ENCODE assay signal across 18 cellular contexts in genomic region chr11:47390084-47390760, GRCh38. TPM values are rescaled to one million over a fixed set of nuclear protein-coding genes. Genes with fewer than 3 reads are reported as not detected.
A peak's percentile ranks its signal among the peaks of the same experiment; 100 is the strongest.
DNase-seq lines count a peak whose midpoint lies in the region; ATAC-seq and TF ChIP-seq lines count a peak whose summit lies in the region.
"Had no signal": no experiment of that assay in that cellular context is flagged by ENCODE, and none has a peak within 500 bp of the region (broad histone marks: within the 10 kb centered on the region; RNA-seq: fewer than 3 reads in every experiment).

No MANE protein-coding gene starts in this region.

- H3K4me3 Mint-ChIP-seq in IgD-negative memory B cell (peak overlapping the region in 2 of 4 donors; percentile 34 to 47), natural killer cell (peak overlapping the region; percentile 86), type B pancreatic cell (no peak overlapping the region)
- peak overlapping the region; percentile 77 for H3K4me3 Mint-ChIP-seq in dendritic cell treated with granulocyte-macrophage colony-stimulating factor and Interleukin-4, amounts not matched to agents 40 ng/mL and 50 ng/mL, for 4 days
- H3K4me3 Mint-ChIP-seq in activated CD4-positive, alpha-beta T cell treated with anti-CD3 and anti-CD28 coated beads for 36 hours, result no peak overlapping the region
- H3K4me3 Mint-ChIP-seq: HFFc6 had no signal

- H3K27me3 Mint-ChIP-seq in IgD-negative memory B cell (no peaks in the 10 kb centered on the region), natural killer cell (ENCODE audit: low read depth in 2 of 2) (no peaks in the 10 kb centered on the region), type B pancreatic cell (no peaks in the 10 kb centered on the region)
- H3K27me3 Mint-ChIP-seq in dendritic cell treated with granulocyte-macrophage colony-stimulating factor and Interleukin-4, amounts not matched to agents 40 ng/mL and 50 ng/mL, for 4 days, result no peaks in the 10 kb centered on the region
- no peaks in the 10 kb centered on the region for H3K27me3 Mint-ChIP-seq in activated CD4-positive, alpha-beta T cell treated with anti-CD3 and anti-CD28 coated beads for 36 hours

- no peak for ATAC-seq in natural killer cell
- no peak for ATAC-seq in activated CD4-positive, alpha-beta T cell treated with anti-CD3 and anti-CD28 coated beads for 36 hours
- ATAC-seq: Panc1; stimulated activated naive CD8-positive, alpha-beta T cell treated with anti-CD3 and anti-CD28 coated beads, Interleukin-15, Interleukin-2, amounts not matched to agents 100 U/mL and 50 U/mL, for 24 hours had no signal

- no peak for DNase-seq in natural killer cell
- DNase-seq in type B pancreatic cell (ENCODE audit: extremely low spot score, unreplicated experiment), result no peak
- DNase-seq in DMS79 (lab: John Stamatoyannopoulos, UW), result no peak
- no peak for DNase-seq in KG1 (lab: John Stamatoyannopoulos, UW)
- no peak for DNase-seq in activated CD4-positive, alpha-beta T cell treated with anti-CD3 and anti-CD28 coated beads for 36 hours
- DNase-seq: activated CD4-positive, CD25-positive, alpha-beta regulatory T cell; DMS153; effector memory CD4-positive, alpha-beta T cell; HFFc6; NCI-H1105 treated with DMSO at 0.1 percent for 48 hours; stimulated activated naive CD8-positive, alpha-beta T cell treated with anti-CD3 and anti-CD28 coated beads, Interleukin-15, Interleukin-2, amounts not matched to agents 100 U/mL and 50 U/mL, for 24 hours had no signal

- H3K4me1 Mint-ChIP-seq in IgD-negative memory B cell, result peaks cover 6 to 27% (median 18%) of the 10 kb centered on the region in 3 donors
- peaks cover 94% of the 10 kb centered on the region for H3K4me1 Mint-ChIP-seq in dendritic cell treated with granulocyte-macrophage colony-stimulating factor and Interleukin-4, amounts not matched to agents 40 ng/mL and 50 ng/mL, for 4 days (ENCODE audit: low read depth)
- peaks cover 51 to 73% of the 10 kb centered on the region in 2 donors for H3K4me1 Mint-ChIP-seq in natural killer cell
- no peaks in the 10 kb centered on the region for H3K4me1 Mint-ChIP-seq in type B pancreatic cell (ENCODE audit: unreplicated experiment)
- H3K4me1 Mint-ChIP-seq in activated CD4-positive, alpha-beta T cell treated with anti-CD3 and anti-CD28 coated beads for 36 hours, result peaks cover 19% of the 10 kb centered on the region
- H3K4me1 Mint-ChIP-seq: neural progenitor cell had no signal

- CTCF ChIA-PET in activated CD4-positive, alpha-beta T cell treated with anti-CD3 and anti-CD28 coated beads for 36 hours (lab: Charles Lee), result interaction anchor here (0.6 to 2.4 kb wide), 5 partner anchors 9 to 471 kb away, joined by 3 to 10 read pairs (median 3); no protein-coding TSS in a partner anchor

- intact Hi-C loops in dendritic cell treated with granulocyte-macrophage colony-stimulating factor and Interleukin-4, amounts not matched to agents 40 ng/mL and 50 ng/mL, for 4 days (cut with micrococcal nuclease), result no loop called here
- intact Hi-C loops in natural killer cell (cut with micrococcal nuclease), result no loop called here
- intact Hi-C loops in activated CD4-positive, alpha-beta T cell treated with anti-CD3 and anti-CD28 coated beads for 36 hours (cut with DNase I, micrococcal nuclease), result no loop called here

- H3K27ac Mint-ChIP-seq in IgD-negative memory B cell (peak overlapping the region in 2 of 3 donors; percentile 67 to 97), natural killer cell (peak overlapping the region; percentile 71 to 85), type B pancreatic cell (peak overlapping the region; percentile 23)
- H3K27ac Mint-ChIP-seq in dendritic cell treated with granulocyte-macrophage colony-stimulating factor and Interleukin-4, amounts not matched to agents 40 ng/mL and 50 ng/mL, for 4 days, result peak overlapping the region; percentile 100
- H3K27ac Mint-ChIP-seq in activated CD4-positive, alpha-beta T cell treated with anti-CD3 and anti-CD28 coated beads for 36 hours, result no peak overlapping the region
- H3K27ac Mint-ChIP-seq: HFFc6 had no signal

- H3K9me3 Mint-ChIP-seq in IgD-negative memory B cell (no peaks in the 10 kb centered on the region), natural killer cell (no peaks in the 10 kb centered on the region), type B pancreatic cell (no peaks in the 10 kb centered on the region)
- no peaks in the 10 kb centered on the region for H3K9me3 Mint-ChIP-seq in dendritic cell treated with granulocyte-macrophage colony-stimulating factor and Interleukin-4, amounts not matched to agents 40 ng/mL and 50 ng/mL, for 4 days
- H3K9me3 Mint-ChIP-seq in activated CD4-positive, alpha-beta T cell treated with anti-CD3 and anti-CD28 coated beads for 36 hours (ENCODE audit: low read depth), result no peaks in the 10 kb centered on the region
- H3K9me3 Mint-ChIP-seq: HFFc6, neural progenitor cell had no signal

- TF ChIP-seq CTCF in natural killer cell (IDR thresholded peaks at IDR 0.05) (no peak), type B pancreatic cell (conservative IDR thresholded peaks at IDR 0.05) (no peak)

- POLR2A ChIA-PET in activated CD4-positive, alpha-beta T cell treated with anti-CD3 and anti-CD28 coated beads for 36 hours (lab: Charles Lee), result no interaction called here

- H3K36me3 Mint-ChIP-seq in IgD-negative memory B cell, result no peaks in the 10 kb centered on the region
- peaks cover 78% of the 10 kb centered on the region for H3K36me3 Mint-ChIP-seq in dendritic cell treated with granulocyte-macrophage colony-stimulating factor and Interleukin-4, amounts not matched to agents 40 ng/mL and 50 ng/mL, for 4 days (ENCODE audit: low read depth)
- no peaks in the 10 kb centered on the region for H3K36me3 Mint-ChIP-seq in natural killer cell
- no peaks in the 10 kb centered on the region for H3K36me3 Mint-ChIP-seq in type B pancreatic cell
- no peaks in the 10 kb centered on the region for H3K36me3 Mint-ChIP-seq in activated CD4-positive, alpha-beta T cell treated with anti-CD3 and anti-CD28 coated beads for 36 hours (ENCODE audit: low read depth)
- H3K36me3 Mint-ChIP-seq: neural progenitor cell had no signal

RNA-seq across cellular contexts. Expression of gene SPI1, which starts 11.9 kb away (rescaled TPM):
- 67.7 TPM for polyA plus RNA-seq in IgD-negative memory B cell
- total RNA-seq in natural killer cell (10 to 100 TPM; 15.0 to 65.4 (median 55.4) TPM), type B pancreatic cell (ENCODE audit: low replicate concordance) (not detected in 2 replicates)
- total RNA-seq in activated CD4-positive, alpha-beta T cell treated with anti-CD3 and anti-CD28 coated beads for 36 hours, result under 1 TPM; 0.11 to 0.30 TPM
- total RNA-seq: cardiac muscle cell, HFFc6, LHCN-M2, SJSA1 had no signal

RNA-seq across cellular contexts. Expression of gene SLC39A13, which starts 18.2 kb away (rescaled TPM):
- polyA plus RNA-seq in IgD-negative memory B cell, result 15.5 TPM
- total RNA-seq in natural killer cell, result 10 to 100 TPM; 29.1 to 34.7 (median 32.6) TPM
- 28.7 and 44.8 TPM in 2 replicates for total RNA-seq in type B pancreatic cell (ENCODE audit: low replicate concordance)
- total RNA-seq in activated CD4-positive, alpha-beta T cell treated with anti-CD3 and anti-CD28 coated beads for 36 hours, result 10 to 100 TPM in 1 of 2 experiments, 1 to 10 TPM in 1; 8.6 to 10.7 TPM

RNA-seq across cellular contexts. Expression of gene PSMC3, which starts 36.0 kb away (rescaled TPM):
- 101 TPM for polyA plus RNA-seq in IgD-negative memory B cell
- total RNA-seq in natural killer cell (10 to 100 TPM; 74.0 to 85.9 (median 77.7) TPM), type B pancreatic cell (ENCODE audit: low replicate concordance) (104 and 141 TPM in 2 replicates)
- total RNA-seq in activated CD4-positive, alpha-beta T cell treated with anti-CD3 and anti-CD28 coated beads for 36 hours, result 100 to 1,000 TPM; 147 to 167 TPM

RNA-seq across cellular contexts. Expression of gene MYBPC3, which starts 37.7 kb away (rescaled TPM):
- polyA plus RNA-seq in IgD-negative memory B cell, result not detected
- total RNA-seq in natural killer cell, result under 1 TPM in 2 of 3 donors, not detected in 1; 0.45 to 0.53 TPM
- total RNA-seq in type B pancreatic cell (ENCODE audit: low replicate concordance), result 0.40 and 1.8 TPM in 2 replicates
- not detected for total RNA-seq in activated CD4-positive, alpha-beta T cell treated with anti-CD3 and anti-CD28 coated beads for 36 hours
- total RNA-seq: HFFc6, LHCN-M2, SJSA1 had no signal

RNA-seq across cellular contexts. Expression of gene RAPSN, which starts 58.7 kb away (rescaled TPM):
- 0.15 TPM for polyA plus RNA-seq in IgD-negative memory B cell
- total RNA-seq in natural killer cell, result 1 to 10 TPM; 1.6 to 2.2 (median 1.7) TPM
- 0.19 and 0.39 TPM in 2 replicates for total RNA-seq in type B pancreatic cell (ENCODE audit: low replicate concordance)
- under 1 TPM in 1 of 2 experiments, not detected in 1; 0.21 TPM for total RNA-seq in activated CD4-positive, alpha-beta T cell treated with anti-CD3 and anti-CD28 coated beads for 36 hours
- total RNA-seq: cardiac muscle cell had no signal
- polyA plus RNA-seq: cardiac muscle cell had no signal

Comparison
In these comparisons a context has a peak if more than half of its experiments do, and no peak if none do; other contexts are left out.
1. H3K4me3 Mint-ChIP-seq: peak in dendritic cell treated with granulocyte-macrophage colony-stimulating factor and Interleukin-4, amounts not matched to agents 40 ng/mL and 50 ng/mL, for 4 days (single experiment) and natural killer cell (single experiment); none in type B pancreatic cell (single experiment) and activated CD4-positive, alpha-beta T cell treated with anti-CD3 and anti-CD28 coated beads for 36 hours (single experiment).
2. RNA of gene SPI1, which starts 11.9 kb away (total RNA-seq): 15.0 to 65.4 TPM in natural killer cell; 0.11 to 0.30 TPM in activated CD4-positive, alpha-beta T cell treated with anti-CD3 and anti-CD28 coated beads for 36 hours and not detected in type B pancreatic cell; every median in the first group is over 10 times any median in the second.